Comparison of ENCODE assay signal across 18 cellular contexts in the genomic region with DNA sequence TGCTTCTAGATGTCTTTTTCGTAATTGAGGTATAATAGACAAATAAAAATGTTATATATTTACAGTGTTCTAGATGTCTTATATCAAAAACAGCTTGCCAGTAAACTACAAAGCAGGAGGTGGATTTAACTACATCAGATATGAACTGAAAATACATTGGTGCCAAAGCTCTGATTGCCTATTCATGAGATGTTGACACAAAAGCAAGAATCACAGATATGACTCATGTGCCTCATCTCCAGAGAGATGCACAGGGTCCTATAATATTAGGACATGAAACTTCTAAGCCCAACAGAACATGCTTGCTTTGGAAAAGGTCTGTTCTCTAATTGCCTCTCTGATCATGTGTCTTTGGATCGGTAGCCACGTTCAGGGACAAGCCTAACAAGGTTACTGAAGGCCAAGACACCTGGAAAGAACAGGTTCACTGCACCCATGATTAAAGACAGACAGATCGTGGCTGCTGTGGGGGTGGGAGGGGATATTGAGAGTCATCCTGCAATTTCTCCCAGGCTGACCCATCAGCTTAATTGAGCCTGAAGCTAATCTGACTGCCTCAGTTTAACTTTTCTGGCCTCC. TPM values are rescaled to one million over a fixed set of nuclear protein-coding genes. Genes with fewer than 3 reads are reported as not detected.
DNase-seq lines count a peak whose midpoint lies in the region; ATAC-seq, FAIRE-seq and TF ChIP-seq lines count a peak whose summit lies in the region.
"Had no signal": no experiment of that assay in that cellular context is flagged by ENCODE, and none has a peak within 500 bp of the region (broad histone marks: within the 10 kb centered on the region; RNA-seq: fewer than 3 reads in every experiment).

No MANE protein-coding gene starts in this region.

- DNase-seq in AG08395 (ENCODE audit: low spot score), result peak; percentile 51
- peak; percentile 24 for DNase-seq in HT1080 (ENCODE audit: low read depth)
- peak; percentile 60 for DNase-seq in bronchial epithelial cell (ENCODE audit: low read depth)
- no peak for DNase-seq in T1000 (lab: John Stamatoyannopoulos, UW)
- no peak for DNase-seq in T-helper 1 cell
- DNase-seq: activated CD8-positive, alpha-beta memory T cell treated with anti-CD3 and anti-CD28 coated beads for 24 hours; activated effector memory CD4-positive, alpha-beta T cell treated with anti-CD3 and anti-CD28 coated beads, Interleukin-2, amount 50 U/mL, for 16 hours; foreskin melanocyte; MM.1S; NCI-H2171; tibial artery had no signal

- H3K4me1 ChIP-seq in liver (ENCODE audit: control insufficient read depth in 4 of 4, insufficient read depth in 4 of 4, low read length in 3 of 4), result peaks cover 15 to 73% (median 57%) of the 10 kb centered on the region in 4 donors

- H3K9ac ChIP-seq in liver (ENCODE audit: low read depth in 1 of 2, low read length in 2 of 2), result no peak overlapping the region

- no peak overlapping the region for H3K4me3 ChIP-seq in bronchial epithelial cell (ENCODE audit: low read depth, low read length)
- H3K4me3 ChIP-seq in liver (ENCODE audit: low read depth in 1 of 3, low read length in 3 of 3), result no peak overlapping the region
- H3K4me3 ChIP-seq: lung, SK-N-MC, tibial artery had no signal

- H3K27ac ChIP-seq in liver (ENCODE audit: low read depth in 1 of 2, low read length in 2 of 2), result peak overlapping the region; percentile 15 to 76
- H3K27ac ChIP-seq: SK-N-MC, tibial artery had no signal

- TF ChIP-seq RAD21 in liver (IDR thresholded peaks at IDR 0.05), result no peak

- ATAC-seq in HG02588 (IDR thresholded peaks at IDR 0.05; ENCODE audit: unreplicated experiment), result no peak
- ATAC-seq in GM18498 (IDR thresholded peaks at IDR 0.05; ENCODE audit: unreplicated experiment), result no peak
- ATAC-seq: natural killer cell treated with Interleukin-12 subunit alpha and Interleukin-12 subunit beta and Interleukin-15 and Interleukin-18, amount 100 ng/mL, for 72 hours had no signal

- 51% methylated on average over 4 of the region's 4 CpGs for WGBS in liver

- no peaks in the 10 kb centered on the region for H3K9me3 ChIP-seq in liver (ENCODE audit: control insufficient read depth in 4 of 4, low read length in 3 of 4)
- H3K9me3 ChIP-seq: tibial artery had no signal

- no peak for FAIRE-seq in bronchial epithelial cell (lab: Jason Lieb, UNC)
- FAIRE-seq: HTR-8/SVneo had no signal

- TF ChIP-seq CTCF in bronchial epithelial cell (IDR thresholded peaks at IDR 0.05; ENCODE audit: insufficient read depth, low read length, severe bottlenecking) (no peak), liver (IDR thresholded peaks at IDR 0.05; ENCODE audit: low read depth, low read length, missing input control) (no peak)

- H3K27me3 ChIP-seq in bronchial epithelial cell (ENCODE audit: control insufficient read depth, insufficient read depth, low read length) (no peaks in the 10 kb centered on the region), liver (ENCODE audit: control insufficient read depth in 4 of 4, insufficient read depth in 4 of 4, low read length in 3 of 4) (no peaks in the 10 kb centered on the region)
- H3K27me3 ChIP-seq: tibial artery had no signal

- H3K36me3 ChIP-seq in bronchial epithelial cell (ENCODE audit: control insufficient read depth, insufficient read depth, low read length) (no peaks in the 10 kb centered on the region), liver (ENCODE audit: control insufficient read depth in 4 of 4, insufficient read depth in 3 of 4, low read depth in 1 of 4, low read length in 3 of 4) (peaks cover 0 to 3% (median 0%) of the 10 kb centered on the region in 4 donors)
- H3K36me3 ChIP-seq: tibial artery had no signal

TF ChIP-seq in liver, 16 proteins besides CTCF, POLR2A, EP300 and RAD21:
- TF ChIP-seq HNF4G (IDR thresholded peaks at IDR 0.05), result no peak
- no peak for TF ChIP-seq RXRA (IDR thresholded peaks at IDR 0.05)
- TF ChIP-seq GABPA (IDR thresholded peaks at IDR 0.05 in 1 of 2, conservative IDR thresholded peaks at IDR 0.05 in 1 of 2), result no peak
- TF ChIP-seq EGR1 (IDR thresholded peaks at IDR 0.05; ENCODE audit: low read depth in 2 of 2), result no peak
- no peak for TF ChIP-seq YY1 (IDR thresholded peaks at IDR 0.05)
- no peak for TF ChIP-seq FOXA1 (IDR thresholded peaks at IDR 0.05)
- no peak for TF ChIP-seq FOXA2 (IDR thresholded peaks at IDR 0.05)
- TF ChIP-seq, protein P1, sequence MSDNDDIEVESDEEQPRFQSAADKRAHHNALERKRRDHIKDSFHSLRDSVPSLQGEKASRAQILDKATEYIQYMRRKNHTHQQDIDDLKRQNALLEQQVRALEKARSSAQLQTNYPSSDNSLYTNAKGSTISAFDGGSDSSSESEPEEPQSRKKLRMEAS (IDR thresholded peaks at IDR 0.05), result no peak
- TF ChIP-seq, protein P2, sequence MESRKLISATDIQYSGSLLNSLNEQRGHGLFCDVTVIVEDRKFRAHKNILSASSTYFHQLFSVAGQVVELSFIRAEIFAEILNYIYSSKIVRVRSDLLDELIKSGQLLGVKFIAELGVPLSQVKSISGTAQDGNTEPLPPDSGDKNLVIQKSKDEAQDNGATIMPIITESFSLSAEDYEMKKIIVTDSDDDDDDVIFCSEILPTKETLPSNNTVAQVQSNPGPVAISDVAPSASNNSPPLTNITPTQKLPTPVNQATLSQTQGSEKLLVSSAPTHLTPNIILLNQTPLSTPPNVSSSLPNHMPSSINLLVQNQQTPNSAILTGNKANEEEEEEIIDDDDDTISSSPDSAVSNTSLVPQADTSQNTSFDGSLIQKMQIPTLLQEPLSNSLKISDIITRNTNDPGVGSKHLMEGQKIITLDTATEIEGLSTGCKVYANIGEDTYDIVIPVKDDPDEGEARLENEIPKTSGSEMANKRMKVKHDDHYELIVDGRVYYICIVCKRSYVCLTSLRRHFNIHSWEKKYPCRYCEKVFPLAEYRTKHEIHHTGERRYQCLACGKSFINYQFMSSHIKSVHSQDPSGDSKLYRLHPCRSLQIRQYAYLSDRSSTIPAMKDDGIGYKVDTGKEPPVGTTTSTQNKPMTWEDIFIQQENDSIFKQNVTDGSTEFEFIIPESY (IDR thresholded peaks at IDR 0.05), result no peak
- TF ChIP-seq SP1 (IDR thresholded peaks at IDR 0.05), result no peak
- TF ChIP-seq HNF4A (conservative IDR thresholded peaks at IDR 0.05), result no peak
- TF ChIP-seq, protein P3, sequence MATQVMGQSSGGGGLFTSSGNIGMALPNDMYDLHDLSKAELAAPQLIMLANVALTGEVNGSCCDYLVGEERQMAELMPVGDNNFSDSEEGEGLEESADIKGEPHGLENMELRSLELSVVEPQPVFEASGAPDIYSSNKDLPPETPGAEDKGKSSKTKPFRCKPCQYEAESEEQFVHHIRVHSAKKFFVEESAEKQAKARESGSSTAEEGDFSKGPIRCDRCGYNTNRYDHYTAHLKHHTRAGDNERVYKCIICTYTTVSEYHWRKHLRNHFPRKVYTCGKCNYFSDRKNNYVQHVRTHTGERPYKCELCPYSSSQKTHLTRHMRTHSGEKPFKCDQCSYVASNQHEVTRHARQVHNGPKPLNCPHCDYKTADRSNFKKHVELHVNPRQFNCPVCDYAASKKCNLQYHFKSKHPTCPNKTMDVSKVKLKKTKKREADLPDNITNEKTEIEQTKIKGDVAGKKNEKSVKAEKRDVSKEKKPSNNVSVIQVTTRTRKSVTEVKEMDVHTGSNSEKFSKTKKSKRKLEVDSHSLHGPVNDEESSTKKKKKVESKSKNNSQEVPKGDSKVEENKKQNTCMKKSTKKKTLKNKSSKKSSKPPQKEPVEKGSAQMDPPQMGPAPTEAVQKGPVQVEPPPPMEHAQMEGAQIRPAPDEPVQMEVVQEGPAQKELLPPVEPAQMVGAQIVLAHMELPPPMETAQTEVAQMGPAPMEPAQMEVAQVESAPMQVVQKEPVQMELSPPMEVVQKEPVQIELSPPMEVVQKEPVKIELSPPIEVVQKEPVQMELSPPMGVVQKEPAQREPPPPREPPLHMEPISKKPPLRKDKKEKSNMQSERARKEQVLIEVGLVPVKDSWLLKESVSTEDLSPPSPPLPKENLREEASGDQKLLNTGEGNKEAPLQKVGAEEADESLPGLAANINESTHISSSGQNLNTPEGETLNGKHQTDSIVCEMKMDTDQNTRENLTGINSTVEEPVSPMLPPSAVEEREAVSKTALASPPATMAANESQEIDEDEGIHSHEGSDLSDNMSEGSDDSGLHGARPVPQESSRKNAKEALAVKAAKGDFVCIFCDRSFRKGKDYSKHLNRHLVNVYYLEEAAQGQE (IDR thresholded peaks at IDR 0.05), result no peak
- TF ChIP-seq, protein P4, sequence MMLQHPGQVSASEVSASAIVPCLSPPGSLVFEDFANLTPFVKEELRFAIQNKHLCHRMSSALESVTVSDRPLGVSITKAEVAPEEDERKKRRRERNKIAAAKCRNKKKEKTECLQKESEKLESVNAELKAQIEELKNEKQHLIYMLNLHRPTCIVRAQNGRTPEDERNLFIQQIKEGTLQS (IDR thresholded peaks at IDR 0.05), result no peak
- TF ChIP-seq JUND (IDR thresholded peaks at IDR 0.05), result no peak
- no peak for TF ChIP-seq TAF1 (conservative IDR thresholded peaks at IDR 0.05)
- no peak for TF ChIP-seq NR2F2 (IDR thresholded peaks at IDR 0.05)

RNA-seq across cellular contexts. Expression of a gene that starts 16.8 kb away (rescaled TPM):
- total RNA-seq in HT1080 (2014; rRNA removed; shearing (Covaris generic)), result 6.3 and 6.4 TPM in 2 replicates
- polyA plus RNA-seq in HT1080 (2015; cell fraction: cytosol; rRNA removed), result 4.3 and 5.2 TPM in 2 replicates
- 24.6 and 25.1 TPM in 2 replicates for polyA plus RNA-seq in HT1080 (2015; cell fraction: nucleus; rRNA removed)
- total RNA-seq in bronchial epithelial cell (34.2 and 40.6 TPM in 2 replicates), liver (100 to 1,000 TPM in 1 of 2 donors, 10 to 100 TPM in 1; 83.9 to 223 TPM)
- 10 to 100 TPM; 15.4 to 42.0 TPM for polyA plus RNA-seq in liver

Comparison
In these comparisons a context has a peak if more than half of its experiments do, and no peak if none do; other contexts are left out.
1. DNase-seq: peak in AG08395 (single experiment), HT1080 (single experiment) and bronchial epithelial cell (single experiment); none in T1000 (single experiment) and T-helper 1 cell (0 of 5).